Comparison of ENCODE assay signal across 7 cellular contexts in the genomic region with DNA sequence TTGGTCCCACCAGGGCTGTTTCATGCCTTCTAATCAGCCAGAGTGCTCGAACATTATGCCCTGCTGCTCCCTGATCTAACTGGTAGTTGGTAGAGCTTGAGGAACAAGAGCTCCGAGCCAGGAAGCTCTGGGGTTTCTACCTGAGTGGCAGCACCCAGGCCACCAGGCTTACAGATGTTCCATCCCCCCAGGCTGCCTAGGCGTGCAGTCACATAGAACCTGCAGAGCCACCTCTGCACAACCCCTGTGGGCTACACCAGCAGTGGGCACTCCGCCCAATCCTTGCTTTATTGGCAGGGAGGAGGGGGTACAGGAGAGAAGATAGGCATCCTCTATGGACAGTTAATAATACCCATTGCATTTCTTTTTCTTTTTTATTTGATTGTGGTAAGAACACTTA. TPM values are rescaled to one million over a fixed set of nuclear protein-coding genes. Genes with fewer than 3 reads are reported as not detected.
DNase-seq lines count a peak whose midpoint lies in the region; ATAC-seq and TF ChIP-seq lines count a peak whose summit lies in the region.

No MANE protein-coding gene starts in this region.

- no peak for TF ChIP-seq CTCF in chondrocyte (IDR thresholded peaks at IDR 0.05)

- peak overlapping the region; percentile 16 for H3K4me3 Mint-ChIP-seq in chondrocyte (ENCODE audit: unreplicated experiment)
- peak overlapping the region; percentile 49 to 54 for H3K4me3 Mint-ChIP-seq in stimulated activated naive CD8-positive, alpha-beta T cell treated with anti-CD3 and anti-CD28 coated beads, Interleukin-15, amount 100 ng/mL, for 72 hours

- no peaks in the 10 kb centered on the region for H3K9me3 Mint-ChIP-seq in chondrocyte (ENCODE audit: low read depth)
- H3K9me3 Mint-ChIP-seq in stimulated activated naive CD8-positive, alpha-beta T cell treated with anti-CD3 and anti-CD28 coated beads, Interleukin-15, amount 100 ng/mL, for 72 hours, result no peaks in the 10 kb centered on the region

- ATAC-seq in GM19351 (IDR thresholded peaks at IDR 0.05; ENCODE audit: unreplicated experiment), result peak; percentile 52
- peak; percentile 56 for ATAC-seq in HG03097 (IDR thresholded peaks at IDR 0.05; ENCODE audit: low FRiP score, unreplicated experiment)
- ATAC-seq in stimulated activated naive CD8-positive, alpha-beta T cell treated with anti-CD3 and anti-CD28 coated beads, Interleukin-15, amount 100 ng/mL, for 72 hours, result peak; percentile 80
- no peak for ATAC-seq in GM19023 (IDR thresholded peaks at IDR 0.05; ENCODE audit: unreplicated experiment)

- peaks cover 44% of the 10 kb centered on the region for H3K4me1 Mint-ChIP-seq in chondrocyte (ENCODE audit: low read depth)
- H3K4me1 Mint-ChIP-seq in stimulated activated naive CD8-positive, alpha-beta T cell treated with anti-CD3 and anti-CD28 coated beads, Interleukin-15, amount 100 ng/mL, for 72 hours, result peaks cover 31% of the 10 kb centered on the region

- DNase-seq in chondrocyte (ENCODE audit: low spot score), result no peak
- peak in 1 of 2 donors; percentile 36 for DNase-seq in stimulated activated naive CD8-positive, alpha-beta T cell treated with anti-CD3 and anti-CD28 coated beads, Interleukin-15, amount 100 ng/mL, for 72 hours
- DNase-seq in iPS-NIHi11 (ENCODE audit: low spot score), result no peak
- DNase-seq in NCI-H82 treated with DMSO at 0.1 percent for 48 hours (lab: John Stamatoyannopoulos, UW; ENCODE audit: unreplicated experiment), result no peak

- peak overlapping the region; percentile 93 for H3K27ac Mint-ChIP-seq in chondrocyte (ENCODE audit: unreplicated experiment)
- peak overlapping the region in 1 of 2 donors; percentile 52 for H3K27ac Mint-ChIP-seq in stimulated activated naive CD8-positive, alpha-beta T cell treated with anti-CD3 and anti-CD28 coated beads, Interleukin-15, amount 100 ng/mL, for 72 hours

- H3K36me3 Mint-ChIP-seq in chondrocyte (ENCODE audit: low read depth), result peaks cover 15% of the 10 kb centered on the region

- no peaks in the 10 kb centered on the region for H3K27me3 Mint-ChIP-seq in chondrocyte (ENCODE audit: low read depth)
- H3K27me3 Mint-ChIP-seq in stimulated activated naive CD8-positive, alpha-beta T cell treated with anti-CD3 and anti-CD28 coated beads, Interleukin-15, amount 100 ng/mL, for 72 hours, result no peaks in the 10 kb centered on the region

RNA-seq across cellular contexts. Expression of gene MAP3K8, which starts 21.8 kb away (rescaled TPM):
- total RNA-seq in chondrocyte, result 8.1 to 9.4 TPM (median 8.7 TPM) in 3 replicates
